In the genomic region with DNA sequence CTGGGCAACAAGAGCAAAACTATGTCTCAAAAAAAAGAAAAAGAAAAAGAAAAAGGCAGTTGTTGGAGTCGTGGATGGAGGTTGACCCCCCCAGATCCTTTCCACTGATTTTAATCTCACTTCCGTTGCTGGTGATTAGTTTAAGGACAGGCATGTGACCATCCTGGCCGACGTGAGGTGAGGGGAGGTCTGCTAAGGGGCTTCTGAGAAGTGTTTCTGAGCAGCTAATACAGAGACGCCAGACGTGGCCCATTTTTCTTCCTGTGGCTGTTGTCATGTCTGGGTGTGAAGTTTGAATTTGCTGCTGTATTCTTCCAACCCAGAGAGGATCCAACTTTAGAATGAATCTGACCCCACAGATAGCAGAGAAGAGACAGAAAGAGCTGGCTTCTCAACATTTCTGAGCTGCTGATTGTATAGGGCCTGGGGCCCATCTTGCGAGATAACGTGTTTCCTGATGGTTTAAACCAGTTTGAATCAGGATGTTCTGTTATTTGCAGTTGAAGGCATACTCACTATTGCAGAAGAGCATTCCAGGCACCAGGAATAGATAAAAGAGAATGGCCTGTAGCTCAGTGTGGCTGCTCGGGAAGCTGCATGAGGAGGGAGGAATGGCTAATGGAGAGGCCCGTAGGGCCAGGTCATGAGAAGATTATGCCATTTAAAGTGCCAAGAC, we compare ENCODE assay signal across 30 cellular contexts. TPM values are rescaled to one million over a fixed set of nuclear protein-coding genes. Genes with fewer than 3 reads are reported as not detected.
DNase-seq lines count a peak whose midpoint lies in the region; ATAC-seq and TF ChIP-seq lines count a peak whose summit lies in the region.
"Had no signal": no experiment of that assay in that cellular context is flagged by ENCODE, and none has a peak within 500 bp of the region (broad histone marks: within the 10 kb centered on the region; RNA-seq: fewer than 3 reads in every experiment).

No MANE protein-coding gene starts in this region.

- no peaks in the 10 kb centered on the region for H3K79me2 ChIP-seq in SK-N-SH (ENCODE audit: insufficient read depth)

- CTCF ChIA-PET in SK-N-SH (lab: Yijun Ruan, JAX), result interaction anchor here (0.6 to 1.4 kb wide), 2 partner anchors 14 to 35 kb away, joined by 3 to 4 read pairs; no protein-coding TSS in a partner anchor
- CTCF ChIA-PET in activated naive CD4-positive, alpha-beta T cell treated with anti-CD3 and anti-CD28 coated beads for 36 hours (lab: Charles Lee), result interaction anchor here (0.6 kb wide), 1 partner anchor 297 kb away, joined by 5 read pairs; no protein-coding TSS in a partner anchor

- no peaks in the 10 kb centered on the region for H3K27me3 Mint-ChIP-seq in central memory CD8-positive, alpha-beta T cell
- H3K27me3 Mint-ChIP-seq in mesothelial cell of epicardium (ENCODE audit: low read depth) (no peaks in the 10 kb centered on the region), type B pancreatic cell (no peaks in the 10 kb centered on the region)
- H3K27me3 Mint-ChIP-seq in activated naive CD4-positive, alpha-beta T cell treated with anti-CD3 and anti-CD28 coated beads for 36 hours (ENCODE audit: low read depth), result no peaks in the 10 kb centered on the region
- H3K27me3 Mint-ChIP-seq: activated CD8-positive, alpha-beta memory T cell treated with anti-CD3 and anti-CD28 coated beads, Interleukin-2, amount 10 ng/mL, durations not matched to agents 7 days and 5 days; activated naive CD8-positive, alpha-beta T cell treated with anti-CD3 and anti-CD28 coated beads, Interleukin-2, amount 50 U/mL, for 24 hours; stimulated activated naive CD8-positive, alpha-beta T cell treated with anti-CD3 and anti-CD28 coated beads, Interleukin-15, Interleukin-2, amounts not matched to agents 100 ng/mL and 50 ng/mL, for 24 hours; T-cell had no signal

- no peak for TF ChIP-seq RAD21 in SK-N-SH (IDR thresholded peaks at IDR 0.05; ENCODE audit: low read length)

- intact Hi-C loops in activated naive CD4-positive, alpha-beta T cell treated with anti-CD3 and anti-CD28 coated beads for 36 hours (cut with micrococcal nuclease), result no loop called here

- H4K20me1 ChIP-seq in SK-N-SH (ENCODE audit: insufficient read depth), result no peaks in the 10 kb centered on the region

- H3K4me1 Mint-ChIP-seq in central memory CD8-positive, alpha-beta T cell, result no peaks in the 10 kb centered on the region
- H3K4me1 Mint-ChIP-seq in mesothelial cell of epicardium (peaks cover 6% of the 10 kb centered on the region), type B pancreatic cell (ENCODE audit: unreplicated experiment) (peaks cover 6% of the 10 kb centered on the region)
- no peaks in the 10 kb centered on the region for H3K4me1 Mint-ChIP-seq in activated naive CD4-positive, alpha-beta T cell treated with anti-CD3 and anti-CD28 coated beads for 36 hours (ENCODE audit: low read depth)
- H3K4me1 Mint-ChIP-seq: activated CD8-positive, alpha-beta memory T cell treated with anti-CD3 and anti-CD28 coated beads, Interleukin-2, amount 10 ng/mL, durations not matched to agents 7 days and 5 days; activated naive CD8-positive, alpha-beta T cell treated with anti-CD3 and anti-CD28 coated beads, Interleukin-2, amount 50 U/mL, for 24 hours; T-cell had no signal

- TF ChIP-seq EP300 in SK-N-SH (IDR thresholded peaks at IDR 0.05; ENCODE audit: borderline replicate concordance in 1 of 2, low read depth in 1 of 2, low read length in 1 of 2), result no peak; a peak in 1 of 4 replicates

- TF ChIP-seq CTCF in SK-N-SH (IDR thresholded peaks at IDR 0.05), result no peak
- no peak for TF ChIP-seq CTCF in mesothelial cell of epicardium (IDR thresholded peaks at IDR 0.05; ENCODE audit: unreplicated experiment)
- TF ChIP-seq CTCF in type B pancreatic cell (conservative IDR thresholded peaks at IDR 0.05), result no peak

- H2AFZ ChIP-seq in SK-N-SH (ENCODE audit: low read depth), result no peak overlapping the region

- H3K9me3 Mint-ChIP-seq in central memory CD8-positive, alpha-beta T cell, result no peaks in the 10 kb centered on the region
- H3K9me3 Mint-ChIP-seq in mesothelial cell of epicardium (peaks cover 10% of the 10 kb centered on the region), type B pancreatic cell (peaks cover 11% of the 10 kb centered on the region)
- H3K9me3 Mint-ChIP-seq in activated naive CD4-positive, alpha-beta T cell treated with anti-CD3 and anti-CD28 coated beads for 36 hours, result no peaks in the 10 kb centered on the region
- H3K9me3 Mint-ChIP-seq: activated naive CD8-positive, alpha-beta T cell treated with anti-CD3 and anti-CD28 coated beads, Interleukin-2, amount 50 U/mL, for 24 hours; activated T-cell treated with anti-CD3 and anti-CD28 coated beads, Interleukin-2, amount 50 U/mL, for 4 hours; CD8-positive, alpha-beta T cell; stimulated activated naive CD8-positive, alpha-beta T cell treated with anti-CD3 and anti-CD28 coated beads, Interleukin-15, Interleukin-2, amounts not matched to agents 100 ng/mL and 50 ng/mL, for 24 hours; T-cell had no signal

- 66% methylated on average over 10 of the region's 10 CpGs for WGBS in SK-N-SH (ENCODE audit: low lambda C conversion rate)

- no peaks in the 10 kb centered on the region for H3F3A ChIP-seq in SK-N-SH (replicated peaks; ENCODE audit: insufficient read depth)

- no peaks in the 10 kb centered on the region for H3K9me3 ChIP-seq in SK-N-SH
- H3K9me3 ChIP-seq: BE2C, heart left ventricle, lower lobe of right lung, Peyer's patch, testis, vagina had no signal

- H3K9me2 ChIP-seq in SK-N-SH, result no peaks in the 10 kb centered on the region

- H3K9ac ChIP-seq in SK-N-SH, result no peak overlapping the region

- DNase-seq in SK-N-SH (peak; percentile 63), mesothelial cell of epicardium (ENCODE audit: low spot score in 2 of 2, unreplicated experiment in 2 of 2) (no peak), type B pancreatic cell (ENCODE audit: extremely low spot score, unreplicated experiment) (no peak)
- no peak for DNase-seq in central memory CD8-positive, alpha-beta T cell (ENCODE audit: low spot score in 2 of 2)
- no peak for DNase-seq in activated naive CD4-positive, alpha-beta T cell treated with anti-CD3 and anti-CD28 coated beads for 36 hours
- DNase-seq: activated CD4-positive, alpha-beta T cell treated with anti-CD3 and anti-CD28 coated beads, Interleukin-2, amount 50 U/mL, for 4 hours; activated CD8-positive, alpha-beta memory T cell treated with anti-CD3 and anti-CD28 coated beads, Interleukin-2, amount 10 ng/mL, durations not matched to agents 7 days and 5 days; activated naive CD8-positive, alpha-beta T cell treated with anti-CD3 and anti-CD28 coated beads, Interleukin-2, amount 50 U/mL, for 24 hours; activated T-cell treated with anti-CD3 and anti-CD28 coated beads, Interleukin-2, amount 50 U/mL, for 4 hours; BE2C; caudate nucleus; CD8-positive, alpha-beta T cell; foreskin melanocyte; heart left ventricle; Karpas-422; lower lobe of right lung; NCI-H1417; NCI-H2029 treated with DMSO at 0.1 percent for 48 hours; NCI-H2227 treated with DMSO at 0.1 percent for 48 hours; NCI-H69; Peyer's patch; SHP77; stimulated activated CD4-positive, alpha-beta T cell treated with anti-CD3 and anti-CD28 coated beads, Interleukin-1b, Interleukin-23, amount 100 ng/mL, for 48 hours; T-cell; testis had no signal

- POLR2A ChIA-PET in SK-N-SH (lab: Yijun Ruan, JAX), result no interaction called here

- H3K36me3 ChIP-seq in SK-N-SH (replicated peaks in 1 of 2; ENCODE audit: control insufficient read depth in 1 of 2, insufficient read depth in 2 of 2, low read length in 1 of 2), result no peaks in the 10 kb centered on the region
- H3K36me3 ChIP-seq: BE2C, heart left ventricle, lower lobe of right lung, Peyer's patch, vagina had no signal

- H3K4me1 ChIP-seq in SK-N-SH (ENCODE audit: control insufficient read depth in 1 of 2, insufficient read depth in 2 of 2, low read depth in 1 of 2, low read length in 1 of 2), result no peaks in the 10 kb centered on the region; a peak in 1 of 4 replicates
- H3K4me1 ChIP-seq: heart left ventricle, lower lobe of right lung, Peyer's patch, testis, vagina had no signal

- H3K4me3 ChIP-seq in SK-N-SH (ENCODE audit: low read depth in 2 of 2, low read length in 1 of 2), result no peak overlapping the region
- H3K4me3 ChIP-seq: heart left ventricle, lower lobe of right lung, Peyer's patch, testis, vagina had no signal

- H3K27ac Mint-ChIP-seq in central memory CD8-positive, alpha-beta T cell (ENCODE audit: low read depth), result peak overlapping the region; percentile 19
- H3K27ac Mint-ChIP-seq in mesothelial cell of epicardium, result peak overlapping the region; percentile 64
- peak overlapping the region; percentile 28 for H3K27ac Mint-ChIP-seq in type B pancreatic cell
- H3K27ac Mint-ChIP-seq in activated naive CD4-positive, alpha-beta T cell treated with anti-CD3 and anti-CD28 coated beads for 36 hours, result no peak overlapping the region
- H3K27ac Mint-ChIP-seq: activated CD8-positive, alpha-beta memory T cell treated with anti-CD3 and anti-CD28 coated beads, Interleukin-2, amount 10 ng/mL, durations not matched to agents 7 days and 5 days; activated naive CD8-positive, alpha-beta T cell treated with anti-CD3 and anti-CD28 coated beads, Interleukin-2, amount 50 U/mL, for 24 hours; CD8-positive, alpha-beta T cell; stimulated activated naive CD8-positive, alpha-beta T cell treated with anti-CD3 and anti-CD28 coated beads, Interleukin-15, Interleukin-2, amounts not matched to agents 100 ng/mL and 50 ng/mL, for 24 hours; T-cell had no signal

- no peak overlapping the region for H3K4me3 Mint-ChIP-seq in central memory CD8-positive, alpha-beta T cell
- H3K4me3 Mint-ChIP-seq in mesothelial cell of epicardium (no peak overlapping the region), type B pancreatic cell (no peak overlapping the region)
- H3K4me3 Mint-ChIP-seq in activated naive CD4-positive, alpha-beta T cell treated with anti-CD3 and anti-CD28 coated beads for 36 hours, result no peak overlapping the region
- H3K4me3 Mint-ChIP-seq: activated CD8-positive, alpha-beta memory T cell treated with anti-CD3 and anti-CD28 coated beads, Interleukin-2, amount 10 ng/mL, durations not matched to agents 7 days and 5 days; activated naive CD8-positive, alpha-beta T cell treated with anti-CD3 and anti-CD28 coated beads, Interleukin-2, amount 50 U/mL, for 24 hours; activated T-cell treated with anti-CD3 and anti-CD28 coated beads, Interleukin-2, amount 50 U/mL, for 4 hours; CD8-positive, alpha-beta T cell; stimulated activated naive CD8-positive, alpha-beta T cell treated with anti-CD3 and anti-CD28 coated beads, Interleukin-15, Interleukin-2, amounts not matched to agents 100 ng/mL and 50 ng/mL, for 24 hours; T-cell had no signal

- H3K36me3 Mint-ChIP-seq in central memory CD8-positive, alpha-beta T cell (ENCODE audit: insufficient read depth), result no peaks in the 10 kb centered on the region
- H3K36me3 Mint-ChIP-seq in mesothelial cell of epicardium, result no peaks in the 10 kb centered on the region
- no peaks in the 10 kb centered on the region for H3K36me3 Mint-ChIP-seq in type B pancreatic cell
- no peaks in the 10 kb centered on the region for H3K36me3 Mint-ChIP-seq in activated naive CD4-positive, alpha-beta T cell treated with anti-CD3 and anti-CD28 coated beads for 36 hours (ENCODE audit: low read depth)
- H3K36me3 Mint-ChIP-seq: activated CD8-positive, alpha-beta memory T cell treated with anti-CD3 and anti-CD28 coated beads, Interleukin-2, amount 10 ng/mL, durations not matched to agents 7 days and 5 days; CD8-positive, alpha-beta T cell; T-cell had no signal

- no peak overlapping the region for H3K4me2 ChIP-seq in SK-N-SH

- ATAC-seq in central memory CD8-positive, alpha-beta T cell (replicated peaks; ENCODE audit: extremely low read depth, poor library complexity, severe bottlenecking), result no peak
- ATAC-seq in HG03442 (IDR thresholded peaks at IDR 0.05; ENCODE audit: unreplicated experiment), result no peak
- no peak for ATAC-seq in HG03139 (IDR thresholded peaks at IDR 0.05; ENCODE audit: unreplicated experiment)
- ATAC-seq: activated CD4-positive, CD25-positive, alpha-beta regulatory T cell treated with anti-CD3 and anti-CD28 coated beads, Interleukin-2, amount 50 U/mL, for 24 hours; activated CD8-positive, alpha-beta memory T cell treated with anti-CD3 and anti-CD28 coated beads, Interleukin-2, amount 10 ng/mL, durations not matched to agents 7 days and 5 days; activated naive CD8-positive, alpha-beta T cell treated with anti-CD3 and anti-CD28 coated beads, Interleukin-2, amount 50 U/mL, for 24 hours; activated T-cell treated with anti-CD3 and anti-CD28 coated beads, Interleukin-2, amount 50 U/mL, for 4 hours; CD8-positive, alpha-beta T cell; heart left ventricle; lower lobe of right lung; T-cell had no signal

- H3K27ac ChIP-seq in SK-N-SH (ENCODE audit: low read depth in 2 of 2, low read length in 1 of 2), result peak overlapping the region in 1 of 2 experiments; percentile 66; a peak in 2 of 4 replicates
- H3K27ac ChIP-seq: heart left ventricle, lower lobe of right lung, Peyer's patch, testis, vagina had no signal

- H3K27me3 ChIP-seq in SK-N-SH (ENCODE audit: insufficient read depth), result no peaks in the 10 kb centered on the region
- H3K27me3 ChIP-seq: BE2C, heart left ventricle, Peyer's patch, testis, vagina had no signal

RNA-seq across cellular contexts. Expression of gene SSBP3, which starts 22.8 kb away (rescaled TPM):
- 18.0 and 26.2 TPM in 2 replicates for polyA plus RNA-seq in SK-N-SH (2012; rRNA removed)
- 15.6 and 23.2 TPM in 2 replicates for polyA plus RNA-seq in SK-N-SH (2012; cell fraction: cytosol; rRNA removed)
- polyA plus RNA-seq in SK-N-SH (2012; cell fraction: nucleus; rRNA removed), result 11.7 and 18.1 TPM in 2 replicates
- total RNA-seq in mesothelial cell of epicardium (171 to 188 TPM (median 172 TPM) in 3 replicates), type B pancreatic cell (ENCODE audit: low replicate concordance) (69.5 and 129 TPM in 2 replicates)
- total RNA-seq in activated naive CD4-positive, alpha-beta T cell treated with anti-CD3 and anti-CD28 coated beads for 36 hours, result 10 to 100 TPM; 55.0 to 58.3 TPM
